ENCODE assay signal across 17 cellular contexts in the genomic region with DNA sequence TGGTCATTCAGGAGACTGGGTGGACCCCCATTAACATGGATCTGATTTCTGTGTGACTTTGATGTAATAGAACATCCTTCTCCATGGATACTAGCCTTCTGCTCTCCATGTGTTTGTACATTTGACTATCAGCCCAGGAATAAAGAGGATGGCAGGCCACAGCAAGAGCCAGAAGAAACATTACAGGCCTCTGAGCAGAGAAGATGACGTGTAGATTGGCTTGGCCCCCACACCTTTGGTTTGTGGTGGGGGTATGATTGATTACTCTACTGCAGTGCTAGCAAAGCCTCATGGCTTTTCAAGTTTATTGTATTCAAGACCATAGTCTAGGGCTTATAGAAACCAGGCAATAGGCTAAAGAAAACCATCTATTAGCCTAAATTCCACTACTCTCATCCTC.
DNase-seq lines count a peak whose midpoint lies in the region; ATAC-seq and TF ChIP-seq lines count a peak whose summit lies in the region.
"Had no signal": no experiment of that assay in that cellular context is flagged by ENCODE, and none has a peak within 500 bp of the region (broad histone marks: within the 10 kb centered on the region; RNA-seq: fewer than 3 reads in every experiment).

No MANE protein-coding gene starts in this region.

- peak overlapping the region; percentile 17; the same call in 1 of the 2 replicates for H3K9ac ChIP-seq in Karpas-422 (ENCODE audit: low read length)

- ATAC-seq in activated CD8-positive, alpha-beta T cell treated with anti-CD3 and anti-CD28 coated beads for 36 hours = no peak
- no peak for ATAC-seq in activated CD8-positive, alpha-beta T cell treated with anti-CD3 and anti-CD28 coated beads, Interleukin-2, amount 10 ng/mL, durations not matched to agents 7 days and 5 days
- ATAC-seq in HG03025 (IDR thresholded peaks at IDR 0.05; ENCODE audit: low FRiP score, unreplicated experiment) (no peak), HG02884 (IDR thresholded peaks at IDR 0.05; ENCODE audit: unreplicated experiment) (no peak)
- ATAC-seq in naive thymus-derived CD8-positive, alpha-beta T cell = no peak
- ATAC-seq: A549 had no signal

- no peak overlapping the region for H3K4me3 Mint-ChIP-seq in activated CD8-positive, alpha-beta T cell treated with anti-CD3 and anti-CD28 coated beads for 36 hours
- no peak overlapping the region for H3K4me3 Mint-ChIP-seq in activated CD8-positive, alpha-beta T cell treated with anti-CD3 and anti-CD28 coated beads, Interleukin-2, amount 10 ng/mL, durations not matched to agents 7 days and 5 days
- no peak overlapping the region for H3K4me3 Mint-ChIP-seq in naive thymus-derived CD8-positive, alpha-beta T cell

- DNase-seq in activated CD8-positive, alpha-beta T cell treated with anti-CD3 and anti-CD28 coated beads for 36 hours = peak; percentile 19
- DNase-seq in activated CD8-positive, alpha-beta T cell treated with anti-CD3 and anti-CD28 coated beads, Interleukin-2, amount 10 ng/mL, durations not matched to agents 7 days and 5 days = no peak
- no peak for DNase-seq in Karpas-422
- DNase-seq in astrocyte of the hippocampus (ENCODE audit: low read depth, low spot score) = peak; percentile 16
- peak; percentile 61 for DNase-seq in osteoblast (ENCODE audit: insufficient read length, low spot score, missing footprints)
- no peak for DNase-seq in naive thymus-derived CD8-positive, alpha-beta T cell
- DNase-seq: C1 segment of cervical spinal cord, DND-41, GOT3, MG63, NCI-H1092, NCI-H146, NCI-H2081, NCI-H510A had no signal

- no peaks in the 10 kb centered on the region for H4K20me1 ChIP-seq in Karpas-422 (ENCODE audit: insufficient read depth, low read depth, low read length)
- H4K20me1 ChIP-seq in osteoblast (ENCODE audit: insufficient read depth, low read length) = peaks cover 18% of the 10 kb centered on the region

- H3K4me1 ChIP-seq in Karpas-422 (ENCODE audit: low read length) (peaks cover 92% of the 10 kb centered on the region), osteoblast (ENCODE audit: insufficient read depth, low read length) (peaks cover 13% of the 10 kb centered on the region)

- H3K4me3 ChIP-seq in Karpas-422 (ENCODE audit: low read length) = no peak overlapping the region
- no peak overlapping the region for H3K4me3 ChIP-seq in osteoblast (ENCODE audit: insufficient read depth, low read length)
- H3K4me3 ChIP-seq: A549, MG63 had no signal

- peak overlapping the region; percentile 69 for H3K27ac ChIP-seq in Karpas-422 (ENCODE audit: low read length)
- no peak overlapping the region for H3K27ac ChIP-seq in osteoblast (ENCODE audit: low read depth, low read length)
- H3K27ac ChIP-seq: A549 had no signal

- intact Hi-C loops in activated CD8-positive, alpha-beta T cell treated with anti-CD3 and anti-CD28 coated beads for 36 hours (cut with micrococcal nuclease) = no loop called here

- peaks cover 12% of the 10 kb centered on the region for H3K4me1 Mint-ChIP-seq in activated CD8-positive, alpha-beta T cell treated with anti-CD3 and anti-CD28 coated beads for 36 hours (ENCODE audit: low read depth)
- peaks cover 48% of the 10 kb centered on the region for H3K4me1 Mint-ChIP-seq in activated CD8-positive, alpha-beta T cell treated with anti-CD3 and anti-CD28 coated beads, Interleukin-2, amount 10 ng/mL, durations not matched to agents 7 days and 5 days (ENCODE audit: low read depth)
- H3K4me1 Mint-ChIP-seq in naive thymus-derived CD8-positive, alpha-beta T cell = peaks cover 2 to 8% (median 5%) of the 10 kb centered on the region in 4 donors

- no peaks in the 10 kb centered on the region for H3K27me3 Mint-ChIP-seq in activated CD8-positive, alpha-beta T cell treated with anti-CD3 and anti-CD28 coated beads for 36 hours
- no peaks in the 10 kb centered on the region for H3K27me3 Mint-ChIP-seq in activated CD8-positive, alpha-beta T cell treated with anti-CD3 and anti-CD28 coated beads, Interleukin-2, amount 10 ng/mL, durations not matched to agents 7 days and 5 days (ENCODE audit: low read depth)
- H3K27me3 Mint-ChIP-seq in naive thymus-derived CD8-positive, alpha-beta T cell = peaks cover 0 to 5% (median 0%) of the 10 kb centered on the region in 5 donors

- no peaks in the 10 kb centered on the region for H3K9me3 ChIP-seq in Karpas-422 (ENCODE audit: low read length)
- no peaks in the 10 kb centered on the region for H3K9me3 ChIP-seq in osteoblast (ENCODE audit: low read depth, low read length)
- H3K9me3 ChIP-seq: A549, MG63 had no signal

- H3K4me2 ChIP-seq in Karpas-422 (ENCODE audit: low read depth, low read length, poor library complexity, severe bottlenecking) (no peak overlapping the region), osteoblast (ENCODE audit: insufficient read depth, low read length) (no peak overlapping the region)
- H3K4me2 ChIP-seq: A549 had no signal

- H3K36me3 ChIP-seq in Karpas-422 (ENCODE audit: insufficient read depth, low read length) = peaks cover 41% of the 10 kb centered on the region
- H3K36me3 ChIP-seq in osteoblast (ENCODE audit: insufficient read depth, low read length) = no peaks in the 10 kb centered on the region
- H3K36me3 ChIP-seq: MG63 had no signal

- no peak for TF ChIP-seq CTCF in activated CD8-positive, alpha-beta T cell treated with anti-CD3 and anti-CD28 coated beads for 36 hours (IDR thresholded peaks at IDR 0.05)
- no peak for TF ChIP-seq CTCF in osteoblast (IDR thresholded peaks at IDR 0.05; ENCODE audit: extremely low read depth, low read depth, low read length)

- H2AFZ ChIP-seq in Karpas-422 (ENCODE audit: low read length) = no peak overlapping the region
- H2AFZ ChIP-seq in osteoblast (ENCODE audit: low read length) = no peak overlapping the region

- no peaks in the 10 kb centered on the region for H3K9me3 Mint-ChIP-seq in activated CD8-positive, alpha-beta T cell treated with anti-CD3 and anti-CD28 coated beads for 36 hours
- H3K9me3 Mint-ChIP-seq in activated CD8-positive, alpha-beta T cell treated with anti-CD3 and anti-CD28 coated beads, Interleukin-2, amount 10 ng/mL, durations not matched to agents 7 days and 5 days (ENCODE audit: insufficient read depth) = no peaks in the 10 kb centered on the region
- no peaks in the 10 kb centered on the region for H3K9me3 Mint-ChIP-seq in naive thymus-derived CD8-positive, alpha-beta T cell

- H3K36me3 Mint-ChIP-seq in activated CD8-positive, alpha-beta T cell treated with anti-CD3 and anti-CD28 coated beads for 36 hours (ENCODE audit: low read depth) = no peaks in the 10 kb centered on the region
- no peaks in the 10 kb centered on the region for H3K36me3 Mint-ChIP-seq in activated CD8-positive, alpha-beta T cell treated with anti-CD3 and anti-CD28 coated beads, Interleukin-2, amount 10 ng/mL, durations not matched to agents 7 days and 5 days (ENCODE audit: low read depth)
- H3K36me3 Mint-ChIP-seq in naive thymus-derived CD8-positive, alpha-beta T cell = no peaks in the 10 kb centered on the region

- POLR2A ChIA-PET in activated CD8-positive, alpha-beta T cell treated with anti-CD3 and anti-CD28 coated beads for 36 hours (lab: Charles Lee) = no interaction called here
- POLR2A ChIA-PET in activated CD8-positive, alpha-beta T cell treated with anti-CD3 and anti-CD28 coated beads, Interleukin-2, amount 10 ng/mL, durations not matched to agents 7 days and 5 days (lab: Charles Lee) = no interaction called here
- POLR2A ChIA-PET in naive thymus-derived CD8-positive, alpha-beta T cell (lab: Charles Lee) = no interaction called here

- CTCF ChIA-PET in activated CD8-positive, alpha-beta T cell treated with anti-CD3 and anti-CD28 coated beads for 36 hours (lab: Charles Lee) = no interaction called here
- CTCF ChIA-PET in activated CD8-positive, alpha-beta T cell treated with anti-CD3 and anti-CD28 coated beads, Interleukin-2, amount 10 ng/mL, durations not matched to agents 7 days and 5 days (lab: Charles Lee) = no interaction called here

- peaks cover 91% of the 10 kb centered on the region for H3K79me2 ChIP-seq in Karpas-422 (ENCODE audit: low read length)
- H3K79me2 ChIP-seq in osteoblast (ENCODE audit: insufficient read depth, low read length) = peaks cover 69% of the 10 kb centered on the region

- H3K27ac Mint-ChIP-seq in activated CD8-positive, alpha-beta T cell treated with anti-CD3 and anti-CD28 coated beads for 36 hours = no peak overlapping the region
- no peak overlapping the region for H3K27ac Mint-ChIP-seq in activated CD8-positive, alpha-beta T cell treated with anti-CD3 and anti-CD28 coated beads, Interleukin-2, amount 10 ng/mL, durations not matched to agents 7 days and 5 days
- H3K27ac Mint-ChIP-seq in naive thymus-derived CD8-positive, alpha-beta T cell = peak overlapping the region in 1 of 10 donors; percentile 43

- H3K27me3 ChIP-seq in Karpas-422 (ENCODE audit: low read length) = no peaks in the 10 kb centered on the region
- H3K27me3 ChIP-seq in osteoblast (ENCODE audit: insufficient read depth, low read length) = no peaks in the 10 kb centered on the region
- H3K27me3 ChIP-seq: MG63 had no signal

- no peaks in the 10 kb centered on the region for H3K9me2 ChIP-seq in Karpas-422 (replicated peaks; ENCODE audit: insufficient read depth, low read length)

Comparison
In these comparisons a context has a peak if more than half of its experiments do, and no peak if none do; other contexts are left out.
1. DNase-seq: peak in activated CD8-positive, alpha-beta T cell treated with anti-CD3 and anti-CD28 coated beads for 36 hours (single experiment), astrocyte of the hippocampus (single experiment) and osteoblast (single experiment); none in activated CD8-positive, alpha-beta T cell treated with anti-CD3 and anti-CD28 coated beads, Interleukin-2, amount 10 ng/mL, durations not matched to agents 7 days and 5 days (single experiment), Karpas-422 (single experiment) and naive thymus-derived CD8-positive, alpha-beta T cell (0 of 10).